ENCODE assay signal across 28 cellular contexts in the genomic region with DNA sequence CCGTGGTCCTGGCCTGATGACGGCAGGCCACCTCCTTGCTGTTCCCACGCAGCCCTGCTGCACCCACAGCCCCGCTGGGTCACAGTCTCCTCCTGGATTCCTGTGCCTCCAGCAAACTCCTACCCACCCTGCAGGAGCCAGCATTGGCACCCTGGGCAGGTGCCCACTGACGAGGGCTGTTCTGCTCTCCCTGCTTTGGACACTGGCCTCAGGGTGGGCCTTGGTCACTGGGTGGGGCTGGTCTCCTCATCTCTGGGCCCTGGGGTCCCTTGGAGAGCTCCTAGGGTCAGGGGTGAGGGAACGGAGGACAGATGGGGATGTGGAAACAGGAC.
"Had no signal": no experiment of that assay in that cellular context is flagged by ENCODE, and none has a peak within 500 bp of the region (broad histone marks: within the 10 kb centered on the region; RNA-seq: fewer than 3 reads in every experiment).

No MANE protein-coding gene starts in this region.

- H3K4me3 ChIP-seq: coronary artery, esophagus squamous epithelium, hepatocyte, lung, prostate gland, right atrium auricular region, smooth muscle cell, suprapubic skin, transverse colon, upper lobe of right lung, uterus had no signal

- H3K27me3 Mint-ChIP-seq: stimulated activated naive CD8-positive, alpha-beta T cell treated with anti-CD3 and anti-CD28 coated beads, Interleukin-15, amount 100 ng/mL, for 72 hours had no signal

- H3K36me3 ChIP-seq: esophagus squamous epithelium, prostate gland, right atrium auricular region, suprapubic skin, transverse colon, upper lobe of right lung, uterus had no signal

- H3K36me3 Mint-ChIP-seq: memory B cell, natural killer cell had no signal

- H3K9me3 Mint-ChIP-seq: memory B cell; natural killer cell; neural crest cell; stimulated activated naive CD8-positive, alpha-beta T cell treated with anti-CD3 and anti-CD28 coated beads, Interleukin-15, amount 100 ng/mL, for 72 hours had no signal

- ATAC-seq: left lobe of liver; natural killer cell; sciatic nerve; stimulated activated naive CD8-positive, alpha-beta T cell treated with anti-CD3 and anti-CD28 coated beads, Interleukin-15, amount 100 ng/mL, for 72 hours; upper lobe of right lung had no signal

- H3K27ac Mint-ChIP-seq: memory B cell, natural killer cell had no signal

- H3K4me3 Mint-ChIP-seq: memory B cell; natural killer cell; stimulated activated naive CD8-positive, alpha-beta T cell treated with anti-CD3 and anti-CD28 coated beads, Interleukin-15, amount 100 ng/mL, for 72 hours had no signal

- H3K9me3 ChIP-seq: esophagus squamous epithelium, prostate gland, right atrium auricular region, suprapubic skin, transverse colon, upper lobe of right lung, uterus had no signal

- H3K27ac ChIP-seq: coronary artery, esophagus squamous epithelium, hepatocyte, prostate gland, right atrium auricular region, suprapubic skin, transverse colon, upper lobe of right lung, uterus had no signal

- H3K27me3 ChIP-seq: hepatocyte, right atrium auricular region, upper lobe of right lung, uterus had no signal

- DNase-seq: dermis blood vessel endothelial cell; effector memory CD4-positive, alpha-beta T cell; erythroblast; esophagus squamous epithelium; head of caudate nucleus; kidney; natural killer cell; nucleus accumbens; stimulated activated CD4-positive, alpha-beta T cell treated with anti-CD3 and anti-CD28 coated beads, Interleukin-12 subunit alpha, Interleukin-12 subunit beta, amount 100 ng/mL, for 4 hours; stimulated activated CD4-positive, alpha-beta T cell treated with anti-CD3 and anti-CD28 coated beads, Interleukin-1b, Interleukin-23, amount 100 ng/mL, for 48 hours; stimulated activated CD4-positive, alpha-beta T cell treated with anti-CD3 and anti-CD28 coated beads, Interleukin-4, amount 100 ng/mL, for 1 hour; stimulated activated CD8-positive, alpha-beta memory T cell treated with anti-CD3 and anti-CD28 coated beads, Interleukin-4, amount 100 ng/mL, for 48 hours; stimulated activated naive CD4-positive, alpha-beta T cell; stimulated activated naive CD8-positive, alpha-beta T cell treated with anti-CD3 and anti-CD28 coated beads, Interleukin-15, amount 100 ng/mL, for 72 hours; transverse colon; upper lobe of right lung; uterus had no signal
